In the genomic region with DNA sequence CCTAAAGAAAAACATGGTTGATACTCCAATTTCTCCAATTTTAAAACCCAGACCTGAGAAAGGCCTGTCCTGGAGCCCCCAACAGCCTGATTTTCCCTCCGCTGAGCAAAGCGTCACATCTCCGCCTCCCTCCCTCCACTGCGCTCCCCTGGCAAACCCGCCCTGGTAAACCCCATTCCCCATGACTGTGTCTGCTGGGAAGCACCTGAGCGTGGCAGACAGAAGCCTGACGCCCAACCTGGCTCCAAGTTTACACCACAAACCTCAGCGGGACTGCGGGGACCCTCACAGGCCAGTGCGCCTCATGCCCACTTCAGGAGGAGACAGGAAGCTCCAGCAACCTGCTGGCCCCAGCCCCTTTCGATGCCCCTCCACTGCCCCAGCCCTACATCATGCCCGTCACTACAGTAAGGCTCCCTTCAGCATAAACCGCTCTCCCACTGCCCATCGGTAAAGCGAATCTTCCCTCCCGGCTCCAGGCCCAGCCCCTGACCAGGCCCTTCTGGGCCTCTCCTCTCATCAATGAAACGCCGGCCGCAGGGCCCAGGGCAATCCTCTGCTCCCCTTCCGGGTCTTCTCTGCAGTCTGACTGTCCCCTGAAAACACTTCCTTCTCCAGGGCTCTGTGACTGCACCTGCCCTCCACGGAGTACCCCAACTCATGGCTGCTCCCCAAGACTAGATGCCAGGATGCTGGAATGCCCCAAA, we compare ENCODE assay signal across 25 cellular contexts.
DNase-seq lines count a peak whose midpoint lies in the region; ATAC-seq and TF ChIP-seq lines count a peak whose summit lies in the region.
"Had no signal": no experiment of that assay in that cellular context is flagged by ENCODE, and none has a peak within 500 bp of the region (broad histone marks: within the 10 kb centered on the region; RNA-seq: fewer than 3 reads in every experiment).

No MANE protein-coding gene starts in this region.

- H3K27ac ChIP-seq in right cardiac atrium (ENCODE audit: low read length) (no peak overlapping the region), adrenal gland (no peak overlapping the region)
- H3K27ac ChIP-seq: ascending aorta, pancreas, suprapubic skin had no signal

- no peak for TF ChIP-seq CTCF in adrenal gland (IDR thresholded peaks at IDR 0.05)

- H3K27me3 Mint-ChIP-seq in activated naive CD8-positive, alpha-beta T cell treated with anti-CD3 and anti-CD28 coated beads, Interleukin-2, amount 50 U/mL, for 24 hours, result no peaks in the 10 kb centered on the region
- no peaks in the 10 kb centered on the region for H3K27me3 Mint-ChIP-seq in activated naive CD8-positive, alpha-beta T cell treated with anti-CD3 and anti-CD28 coated beads for 36 hours
- no peaks in the 10 kb centered on the region for H3K27me3 Mint-ChIP-seq in stimulated activated naive B cell treated with anti-CD40 and anti-IgM and Interleukin-4, amounts not matched to agents 10 μg/mL and 1 μg/mL and 100 μg/mL, for 72 hours
- H3K27me3 Mint-ChIP-seq: activated CD4-positive, alpha-beta memory T cell treated with anti-CD3 and anti-CD28 coated beads for 36 hours; activated T-helper 17 cell treated with anti-CD3 and anti-CD28 coated beads, Interleukin-2, amount 50 U/mL, for 72 hours; naive thymus-derived CD8-positive, alpha-beta T cell had no signal

- intact Hi-C loops in right cardiac atrium (cut with DNase I) (no loop called here), adrenal gland (cut with DNase I) (no loop called here)

- no peaks in the 10 kb centered on the region for H3K9me3 ChIP-seq in right cardiac atrium (ENCODE audit: control insufficient read depth, low read length)
- no peaks in the 10 kb centered on the region for H3K9me3 ChIP-seq in adrenal gland (replicated peaks in 1 of 3)
- H3K9me3 ChIP-seq: ascending aorta, MG63, pancreas, suprapubic skin had no signal

- whole genome bisulfite sequencing in right cardiac atrium, result 95% methylated on average over 21 of the region's 21 CpGs
- WGBS in adrenal gland, 4 donors, result 93 to 97% (median 96%) methylated on average over 19 to 21 of the region's 21 CpGs

- H3K4me3 ChIP-seq in H7 (ENCODE audit: insufficient read depth, low read depth, low read length), result no peak overlapping the region
- H3K4me3 ChIP-seq in right cardiac atrium (ENCODE audit: low read length), result no peak overlapping the region
- H3K4me3 ChIP-seq in adrenal gland, result no peak overlapping the region
- H3K4me3 ChIP-seq: ascending aorta, MG63, pancreas, suprapubic skin had no signal

- peak overlapping the region; percentile 49 for H3K27ac Mint-ChIP-seq in activated naive CD8-positive, alpha-beta T cell treated with anti-CD3 and anti-CD28 coated beads, Interleukin-2, amount 50 U/mL, for 24 hours
- no peak overlapping the region for H3K27ac Mint-ChIP-seq in activated naive CD8-positive, alpha-beta T cell treated with anti-CD3 and anti-CD28 coated beads for 36 hours
- H3K27ac Mint-ChIP-seq in stimulated activated naive B cell treated with anti-CD40 and anti-IgM and Interleukin-4, amounts not matched to agents 10 μg/mL and 1 μg/mL and 100 μg/mL, for 72 hours, result peak overlapping the region; percentile 53
- H3K27ac Mint-ChIP-seq: activated CD4-positive, alpha-beta memory T cell treated with anti-CD3 and anti-CD28 coated beads for 36 hours had no signal

- no peak for DNase-seq in activated naive CD8-positive, alpha-beta T cell treated with anti-CD3 and anti-CD28 coated beads, Interleukin-2, amount 50 U/mL, for 24 hours
- no peak for DNase-seq in activated naive CD8-positive, alpha-beta T cell treated with anti-CD3 and anti-CD28 coated beads for 36 hours
- DNase-seq in H7 (peak; percentile 71), right cardiac atrium (peak; percentile 4 to 28 (median 23)), adrenal gland (no peak), NCI-H524 treated with DMSO at 0.1 percent for 48 hours (lab: John Stamatoyannopoulos, UW) (no peak)
- DNase-seq in stimulated activated naive B cell treated with anti-CD40 and anti-IgM and Interleukin-4, amounts not matched to agents 10 μg/mL and 1 μg/mL and 100 μg/mL, for 72 hours, result no peak
- DNase-seq: activated CD4-positive, alpha-beta memory T cell treated with anti-CD3 and anti-CD28 coated beads for 36 hours; activated CD4-positive, CD25-positive, alpha-beta regulatory T cell treated with anti-CD3 and anti-CD28 coated beads, Interleukin-2, amount 50 U/mL, for 72 hours; COR-L47; GF-D8; hypothalamus; KBM-7; MG63; NCI-H1105 treated with DMSO at 0.1 percent for 48 hours; NCI-H2029; T-helper 1 cell had no signal

- H3K4me1 ChIP-seq in right cardiac atrium (ENCODE audit: control insufficient read depth, insufficient read depth, low read length), result no peaks in the 10 kb centered on the region
- peaks cover 6 to 10% of the 10 kb centered on the region in 2 donors for H3K4me1 ChIP-seq in adrenal gland (replicated peaks in 1 of 2)
- H3K4me1 ChIP-seq: ascending aorta, pancreas, suprapubic skin had no signal

- H3K4me3 Mint-ChIP-seq in activated naive CD8-positive, alpha-beta T cell treated with anti-CD3 and anti-CD28 coated beads, Interleukin-2, amount 50 U/mL, for 24 hours, result no peak overlapping the region
- H3K4me3 Mint-ChIP-seq in activated naive CD8-positive, alpha-beta T cell treated with anti-CD3 and anti-CD28 coated beads for 36 hours, result no peak overlapping the region
- H3K4me3 Mint-ChIP-seq in stimulated activated naive B cell treated with anti-CD40 and anti-IgM and Interleukin-4, amounts not matched to agents 10 μg/mL and 1 μg/mL and 100 μg/mL, for 72 hours, result no peak overlapping the region
- H3K4me3 Mint-ChIP-seq: activated CD4-positive, alpha-beta memory T cell treated with anti-CD3 and anti-CD28 coated beads for 36 hours; activated T-helper 17 cell treated with anti-CD3 and anti-CD28 coated beads, Interleukin-2, amount 50 U/mL, for 72 hours; naive thymus-derived CD8-positive, alpha-beta T cell had no signal

- H3K9me3 Mint-ChIP-seq in activated naive CD8-positive, alpha-beta T cell treated with anti-CD3 and anti-CD28 coated beads, Interleukin-2, amount 50 U/mL, for 24 hours, result no peaks in the 10 kb centered on the region
- H3K9me3 Mint-ChIP-seq in activated naive CD8-positive, alpha-beta T cell treated with anti-CD3 and anti-CD28 coated beads for 36 hours, result no peaks in the 10 kb centered on the region
- H3K9me3 Mint-ChIP-seq in stimulated activated naive B cell treated with anti-CD40 and anti-IgM and Interleukin-4, amounts not matched to agents 10 μg/mL and 1 μg/mL and 100 μg/mL, for 72 hours, result no peaks in the 10 kb centered on the region
- H3K9me3 Mint-ChIP-seq: activated CD4-positive, alpha-beta memory T cell treated with anti-CD3 and anti-CD28 coated beads for 36 hours; activated naive CD4-positive, alpha-beta T cell treated with anti-CD3 and anti-CD28 coated beads, Interleukin-2, amount 50 U/mL, for 72 hours; activated T-helper 17 cell treated with anti-CD3 and anti-CD28 coated beads, Interleukin-2, amount 50 U/mL, for 72 hours; naive thymus-derived CD8-positive, alpha-beta T cell had no signal

- no peaks in the 10 kb centered on the region for H3K36me3 Mint-ChIP-seq in activated naive CD8-positive, alpha-beta T cell treated with anti-CD3 and anti-CD28 coated beads, Interleukin-2, amount 50 U/mL, for 24 hours (ENCODE audit: low read depth)
- H3K36me3 Mint-ChIP-seq in activated naive CD8-positive, alpha-beta T cell treated with anti-CD3 and anti-CD28 coated beads for 36 hours, result no peaks in the 10 kb centered on the region
- peaks cover 25 to 48% of the 10 kb centered on the region in 2 donors for H3K36me3 Mint-ChIP-seq in stimulated activated naive B cell treated with anti-CD40 and anti-IgM and Interleukin-4, amounts not matched to agents 10 μg/mL and 1 μg/mL and 100 μg/mL, for 72 hours
- H3K36me3 Mint-ChIP-seq: activated CD4-positive, alpha-beta memory T cell treated with anti-CD3 and anti-CD28 coated beads for 36 hours; activated naive CD4-positive, alpha-beta T cell treated with anti-CD3 and anti-CD28 coated beads, Interleukin-2, amount 50 U/mL, for 72 hours had no signal

- H3K4me1 Mint-ChIP-seq in activated naive CD8-positive, alpha-beta T cell treated with anti-CD3 and anti-CD28 coated beads, Interleukin-2, amount 50 U/mL, for 24 hours, result no peaks in the 10 kb centered on the region
- H3K4me1 Mint-ChIP-seq in activated naive CD8-positive, alpha-beta T cell treated with anti-CD3 and anti-CD28 coated beads for 36 hours, result no peaks in the 10 kb centered on the region
- H3K4me1 Mint-ChIP-seq in stimulated activated naive B cell treated with anti-CD40 and anti-IgM and Interleukin-4, amounts not matched to agents 10 μg/mL and 1 μg/mL and 100 μg/mL, for 72 hours, result peaks cover 24 to 42% of the 10 kb centered on the region in 2 donors
- H3K4me1 Mint-ChIP-seq: activated T-helper 17 cell treated with anti-CD3 and anti-CD28 coated beads, Interleukin-2, amount 50 U/mL, for 72 hours had no signal

- no peak for ATAC-seq in activated naive CD8-positive, alpha-beta T cell treated with anti-CD3 and anti-CD28 coated beads, Interleukin-2, amount 50 U/mL, for 24 hours
- ATAC-seq in right cardiac atrium (no peak), HG02678 (IDR thresholded peaks at IDR 0.05; ENCODE audit: unreplicated experiment) (no peak)
- ATAC-seq in stimulated activated naive B cell treated with anti-CD40 and anti-IgM and Interleukin-4, amounts not matched to agents 10 μg/mL and 1 μg/mL and 100 μg/mL, for 72 hours (replicated peaks), result peak in 1 of 2 donors; percentile 50
- ATAC-seq: activated naive CD4-positive, alpha-beta T cell treated with anti-CD3 and anti-CD28 coated beads, Interleukin-2, amount 50 U/mL, for 72 hours; activated T-helper 17 cell treated with anti-CD3 and anti-CD28 coated beads, Interleukin-2, amount 50 U/mL, for 72 hours; HCT116; naive thymus-derived CD8-positive, alpha-beta T cell; pancreas had no signal

- no peaks in the 10 kb centered on the region; the same call in 1 of the 2 replicates for H3K36me3 ChIP-seq in H7 (replicated peaks; ENCODE audit: control insufficient read depth, insufficient read depth, low read length)
- no peaks in the 10 kb centered on the region for H3K36me3 ChIP-seq in adrenal gland (replicated peaks in 1 of 2)
- H3K36me3 ChIP-seq: MG63, pancreas had no signal

- TF ChIP-seq POLR2A in adrenal gland (IDR thresholded peaks at IDR 0.05), result no peak

- no peaks in the 10 kb centered on the region for H3K27me3 ChIP-seq in H7 (ENCODE audit: control insufficient read depth, insufficient read depth, low read length)
- no peaks in the 10 kb centered on the region for H3K27me3 ChIP-seq in right cardiac atrium (ENCODE audit: control insufficient read depth, insufficient read depth)
- H3K27me3 ChIP-seq in adrenal gland, result no peaks in the 10 kb centered on the region
- H3K27me3 ChIP-seq: ascending aorta, MG63, pancreas, suprapubic skin had no signal

Comparison
In these comparisons a context has a peak if more than half of its experiments do, and no peak if none do; other contexts are left out.
1. DNase-seq: peak in H7 (single experiment) and right cardiac atrium (3 of 3); none in activated naive CD8-positive, alpha-beta T cell treated with anti-CD3 and anti-CD28 coated beads, Interleukin-2, amount 50 U/mL, for 24 hours (single experiment), activated naive CD8-positive, alpha-beta T cell treated with anti-CD3 and anti-CD28 coated beads for 36 hours (single experiment), stimulated activated naive B cell treated with anti-CD40 and anti-IgM and Interleukin-4, amounts not matched to agents 10 μg/mL and 1 μg/mL and 100 μg/mL, for 72 hours (single experiment), adrenal gland (0 of 7) and NCI-H524 treated with DMSO at 0.1 percent for 48 hours (single experiment).